1 cellular context compared by ENCODE assay signal in genomic region chr20:33670715-33671499, GRCh38.
A peak's percentile ranks its signal among the peaks of the same experiment; 100 is the strongest.
TF ChIP-seq lines count a peak whose summit lies in the region.

No MANE protein-coding gene starts in this region.

TF ChIP-seq in HepG2, 621 proteins besides CTCF, POLR2A, EP300 and RAD21:
- no peak for TF ChIP-seq JUN (CRISPR knock-in tag; IDR thresholded peaks at IDR 0.05)
- TF ChIP-seq U2AF2 (IDR thresholded peaks at IDR 0.05; ENCODE audit: low read depth, low read length): no peak
- TF ChIP-seq ZNF317 (CRISPR knock-in tag; IDR thresholded peaks at IDR 0.05): no peak
- TF ChIP-seq SOX13 (IDR thresholded peaks at IDR 0.05): no peak
- 0 out of 4 replicates have a peak, but pooled peaks of 1 of the 2 experiments have one; percentile 19 for TF ChIP-seq SOX13 (CRISPR knock-in tag; conservative IDR thresholded peaks at IDR 0.05 in 1 of 2, IDR thresholded peaks at IDR 0.05 in 1 of 2)
- TF ChIP-seq HIC2 (CRISPR knock-in tag; IDR thresholded peaks at IDR 0.05; ENCODE audit: low read depth): 0 out of 2 replicates have a peak, but pooled peaks have one; percentile 7
- 0 out of 2 replicates have a peak, but pooled peaks have one; percentile 26 for TF ChIP-seq ZNF431 (CRISPR knock-in tag; IDR thresholded peaks at IDR 0.05; ENCODE audit: borderline replicate concordance, low read depth)
- 0 out of 2 replicates have a peak, but pooled peaks have one; percentile 16 for TF ChIP-seq GABPB1 (CRISPR knock-in tag; IDR thresholded peaks at IDR 0.05)
- no peak for TF ChIP-seq ZNF550 (CRISPR knock-in tag; IDR thresholded peaks at IDR 0.05; ENCODE audit: borderline replicate concordance)
- no peak for TF ChIP-seq SPEN (CRISPR knock-in tag; IDR thresholded peaks at IDR 0.05; ENCODE audit: low read depth)
- TF ChIP-seq ARID5B (CRISPR knock-in tag; IDR thresholded peaks at IDR 0.05): 0 out of 2 replicates have a peak, but pooled peaks have one; percentile 25
- 0 out of 2 replicates have a peak, but pooled peaks have one; percentile 60 for TF ChIP-seq NCOA5 (CRISPR knock-in tag; IDR thresholded peaks at IDR 0.05)
- 0 out of 2 replicates have a peak, but pooled peaks have one; percentile 17 for TF ChIP-seq POLR2AphosphoS5 (IDR thresholded peaks at IDR 0.05; ENCODE audit: low read depth, low read length)
- TF ChIP-seq ZNF3 (CRISPR knock-in tag; IDR thresholded peaks at IDR 0.05): peak; percentile 34; the same call in 1 of the 2 replicates
- peak; percentile 28; the same call in 1 of the 2 replicates for TF ChIP-seq ZFY (CRISPR knock-in tag; IDR thresholded peaks at IDR 0.05)
- TF ChIP-seq ZNF235 (CRISPR knock-in tag; IDR thresholded peaks at IDR 0.05; ENCODE audit: borderline replicate concordance): 0 out of 2 replicates have a peak, but pooled peaks have one; percentile 7
- TF ChIP-seq FOXA3 (CRISPR knock-in tag; IDR thresholded peaks at IDR 0.05): 0 out of 2 replicates have a peak, but pooled peaks have one; percentile 4
- no peak for TF ChIP-seq ZSCAN31 (CRISPR knock-in tag; IDR thresholded peaks at IDR 0.05; ENCODE audit: low read depth)
- TF ChIP-seq ZNF354B (CRISPR knock-in tag; IDR thresholded peaks at IDR 0.05): no peak
- no peak for TF ChIP-seq FOXA1 (IDR thresholded peaks at IDR 0.05)
- TF ChIP-seq FOXA1 (CRISPR knock-in tag; IDR thresholded peaks at IDR 0.05): peak; percentile 67; the same call in 1 of the 2 replicates
- TF ChIP-seq THAP9 (CRISPR knock-in tag; IDR thresholded peaks at IDR 0.05; ENCODE audit: borderline replicate concordance): peak; percentile 46; the same call in 1 of the 2 replicates
- TF ChIP-seq ZNF318 (CRISPR knock-in tag; IDR thresholded peaks at IDR 0.05): peak; percentile 81; the same call in 1 of the 2 replicates
- peak; percentile 7 for TF ChIP-seq ZNF781 (CRISPR knock-in tag; IDR thresholded peaks at IDR 0.05; ENCODE audit: borderline replicate concordance, not compliant biosample characterization)
- TF ChIP-seq ZNF256 (CRISPR knock-in tag; conservative IDR thresholded peaks at IDR 0.05): 0 out of 2 replicates have a peak, but pooled peaks have one; percentile 41
- 0 out of 2 replicates have a peak, but pooled peaks have one; percentile 34 for TF ChIP-seq MEIS2 (CRISPR knock-in tag; IDR thresholded peaks at IDR 0.05)
- TF ChIP-seq KDM5A (IDR thresholded peaks at IDR 0.05; ENCODE audit: borderline replicate concordance, low read length): no peak
- TF ChIP-seq STAG1 (CRISPR knock-in tag; IDR thresholded peaks at IDR 0.05): 0 out of 2 replicates have a peak, but pooled peaks have one; percentile 10
TF ChIP-seq in HepG2: peak in this region for 18.
